15 cellular contexts compared by ENCODE assay signal in genomic region chr19:29193116-29193515, GRCh38.
"Had no signal": no experiment of that assay in that cellular context is flagged by ENCODE, and none has a peak within 500 bp of the region (broad histone marks: within the 10 kb centered on the region; RNA-seq: fewer than 3 reads in every experiment).

No MANE protein-coding gene starts in this region.

- H3K4me1 ChIP-seq: heart right ventricle, pancreas, thyroid gland had no signal

- H3K9me3 ChIP-seq: pancreas, thyroid gland, vagina had no signal

- H3K27ac ChIP-seq: cardiac muscle cell, esophagus squamous epithelium, heart right ventricle, neural progenitor cell, pancreas, thyroid gland, vagina, VCaP had no signal

- H3K9me3 Mint-ChIP-seq: neural progenitor cell had no signal

- H3K36me3 Mint-ChIP-seq: neural progenitor cell had no signal

- H3K4me3 ChIP-seq: cardiac muscle cell, esophagus squamous epithelium, heart right ventricle, neural progenitor cell, pancreas, thyroid gland, vagina had no signal

- H3K4me1 Mint-ChIP-seq: neural progenitor cell had no signal

- DNase-seq: activated effector memory CD4-positive, alpha-beta T cell treated with anti-CD3 and anti-CD28 coated beads, Interleukin-2, amount 50 U/mL, for 16 hours; activated T-cell treated with anti-CD3 and anti-CD28 coated beads, Interleukin-2, amount 50 U/mL, for 1 hour; esophagus squamous epithelium; foreskin melanocyte; heart right ventricle; pancreas; retina; stimulated activated CD4-positive, alpha-beta T cell treated with anti-CD3 and anti-CD28 coated beads, Interleukin-4, amount 100 ng/mL, for 1 hour; stimulated activated CD8-positive, alpha-beta memory T cell treated with anti-CD3 and anti-CD28 coated beads, Interleukin-4, amount 100 ng/mL, for 48 hours; T-helper 9 cell; thyroid gland had no signal

- H3K36me3 ChIP-seq: cardiac muscle cell, esophagus squamous epithelium, heart right ventricle, neural progenitor cell, pancreas, thyroid gland, vagina had no signal

- H3K27ac Mint-ChIP-seq: neural progenitor cell had no signal

- H3K27me3 ChIP-seq: cardiac muscle cell, heart right ventricle, neural progenitor cell, pancreas, thyroid gland, vagina had no signal

- H3K9ac ChIP-seq: neural progenitor cell had no signal

- H3K4me3 Mint-ChIP-seq: neural progenitor cell had no signal

- ATAC-seq: heart right ventricle, pancreas had no signal

- H3K4me2 ChIP-seq: neural progenitor cell had no signal
